10 cellular contexts compared by ENCODE assay signal in genomic region chr1:36320291-36320758, GRCh38. TPM values are rescaled to one million over a fixed set of nuclear protein-coding genes. Genes with fewer than 3 reads are reported as not detected.
DNase-seq lines count a peak whose midpoint lies in the region; ATAC-seq, FAIRE-seq and TF ChIP-seq lines count a peak whose summit lies in the region.
"Had no signal": no experiment of that assay in that cellular context is flagged by ENCODE, and none has a peak within 500 bp of the region (broad histone marks: within the 10 kb centered on the region; RNA-seq: fewer than 3 reads in every experiment).

No MANE protein-coding gene starts in this region.

- H3K4me3 Mint-ChIP-seq in astrocyte (ENCODE audit: unreplicated experiment) (peak overlapping the region; percentile 17), memory B cell (peak overlapping the region; percentile 86)

- H2AFZ ChIP-seq in astrocyte (ENCODE audit: low read depth, low read length): no peak overlapping the region

- H4K20me1 ChIP-seq in astrocyte (ENCODE audit: insufficient read depth, low read length): peaks cover 9% of the 10 kb centered on the region

- peak overlapping the region in 10 of 12 donors; percentile 23 to 97 (median 92) for H3K27ac ChIP-seq in heart left ventricle
- peak overlapping the region; percentile 56 for H3K27ac ChIP-seq in astrocyte (ENCODE audit: low read depth, low read length)
- peak overlapping the region; percentile 79 to 92 (median 88) for H3K27ac ChIP-seq in upper lobe of left lung
- H3K27ac ChIP-seq: SJCRH30 had no signal

- peaks cover 9% of the 10 kb centered on the region for H3K4me1 Mint-ChIP-seq in astrocyte (ENCODE audit: low read depth, unreplicated experiment)
- peaks cover 18% of the 10 kb centered on the region for H3K4me1 Mint-ChIP-seq in memory B cell

- TF ChIP-seq POLR2A in heart left ventricle (IDR thresholded peaks at IDR 0.05): no peak
- no peak for TF ChIP-seq POLR2A in upper lobe of left lung (IDR thresholded peaks at IDR 0.05)
- TF ChIP-seq POLR2A in GM18505 (IDR thresholded peaks at IDR 0.05; ENCODE audit: borderline replicate concordance, extremely low read depth, insufficient read depth, insufficient read length): no peak

- peaks cover 3 to 39% (median 28%) of the 10 kb centered on the region in 12 donors for H3K4me1 ChIP-seq in heart left ventricle
- peaks cover 31% of the 10 kb centered on the region for H3K4me1 ChIP-seq in astrocyte (ENCODE audit: insufficient read depth, low read length)
- H3K4me1 ChIP-seq in upper lobe of left lung: peaks cover 26 to 44% (median 40%) of the 10 kb centered on the region in 4 donors

- H3K4me3 ChIP-seq in heart left ventricle (peak overlapping the region in 10 of 12 donors; percentile 14 to 98 (median 86)), astrocyte (ENCODE audit: insufficient read depth, low read depth, low read length) (peak overlapping the region; percentile 1), upper lobe of left lung (peak overlapping the region in 3 of 4 donors; percentile 80 to 95 (median 86))
- H3K4me3 ChIP-seq: SJCRH30 had no signal

- peak overlapping the region; percentile 95 for H3K4me2 ChIP-seq in astrocyte (ENCODE audit: low read length)

- H3K9me3 ChIP-seq in heart left ventricle (no peaks in the 10 kb centered on the region), astrocyte (ENCODE audit: insufficient read depth, low read depth, low read length) (no peaks in the 10 kb centered on the region), upper lobe of left lung (no peaks in the 10 kb centered on the region)
- H3K9me3 ChIP-seq: SJCRH30 had no signal

- H3K79me2 ChIP-seq in astrocyte (ENCODE audit: insufficient read depth, low read length): peaks cover 23% of the 10 kb centered on the region

- peak overlapping the region; percentile 87 for H3K9ac ChIP-seq in astrocyte (ENCODE audit: low read length)

- no peak for TF ChIP-seq CTCF in heart left ventricle (IDR thresholded peaks at IDR 0.05)
- TF ChIP-seq CTCF in astrocyte (IDR thresholded peaks at IDR 0.05; ENCODE audit: insufficient read depth, low read depth, low read length): no peak
- TF ChIP-seq CTCF in upper lobe of left lung (IDR thresholded peaks at IDR 0.05): no peak

- no peak for TF ChIP-seq EP300 in upper lobe of left lung (IDR thresholded peaks at IDR 0.05)

- peak overlapping the region; percentile 4 for H3K27ac Mint-ChIP-seq in astrocyte (ENCODE audit: unreplicated experiment)
- H3K27ac Mint-ChIP-seq in memory B cell: peak overlapping the region; percentile 42

- intact Hi-C loops in heart left ventricle (cut with DNase I) (loop anchor here in 2 of 10 donors (5.0 kb wide), 1 partner anchor 47 kb away; no protein-coding TSS in a partner anchor), left ventricle myocardium superior (cut with micrococcal nuclease) (no loop called here)

- no peaks in the 10 kb centered on the region for H3K27me3 ChIP-seq in heart left ventricle
- no peaks in the 10 kb centered on the region for H3K27me3 ChIP-seq in astrocyte (ENCODE audit: insufficient read depth, low read length)
- no peaks in the 10 kb centered on the region for H3K27me3 ChIP-seq in upper lobe of left lung
- H3K27me3 ChIP-seq: SJCRH30 had no signal

- no peak for FAIRE-seq in astrocyte (lab: Jason Lieb, UNC)

- H3K27me3 Mint-ChIP-seq in astrocyte (ENCODE audit: low read depth, unreplicated experiment) (no peaks in the 10 kb centered on the region), memory B cell (peaks cover 2% of the 10 kb centered on the region)

- ATAC-seq in heart left ventricle: no peak
- ATAC-seq in left ventricle myocardium superior: no peak
- peak; percentile 50 for ATAC-seq in memory B cell (ENCODE audit: low read depth)
- ATAC-seq in upper lobe of left lung (ENCODE audit: low FRiP score in 2 of 2): no peak
- ATAC-seq in GM18505 (IDR thresholded peaks at IDR 0.05; ENCODE audit: unreplicated experiment): no peak

- H3K36me3 Mint-ChIP-seq in astrocyte (ENCODE audit: low read depth, unreplicated experiment) (peaks cover 14% of the 10 kb centered on the region), memory B cell (no peaks in the 10 kb centered on the region)

- H3K9me3 Mint-ChIP-seq in astrocyte (ENCODE audit: unreplicated experiment) (peaks cover 4% of the 10 kb centered on the region), memory B cell (no peaks in the 10 kb centered on the region)

- DNase-seq in heart left ventricle (peak in 1 of 5 donors; percentile 43), left ventricle myocardium superior (no peak), astrocyte (ENCODE audit: low read depth) (no peak), memory B cell (ENCODE audit: low spot score in 2 of 2) (no peak), upper lobe of left lung (no peak), NCI-H345 (lab: John Stamatoyannopoulos, UW) (no peak)
- DNase-seq in stimulated activated CD4-positive, alpha-beta T cell treated with anti-CD3 and anti-CD28 coated beads, Interleukin-12 subunit alpha, Interleukin-12 subunit beta, amount 100 ng/mL, for 4 hours: no peak
- DNase-seq: DMS 273 treated with DMSO at 0.1 percent for 48 hours, SJCRH30 had no signal

- WGBS in heart left ventricle, 4 donors: 54 to 76% (median 66%) methylated on average over 15 to 16 of the region's 16 CpGs
- 54 to 65% methylated on average over 13 to 15 of the region's 16 CpGs for WGBS in upper lobe of left lung, 2 donors

- H3K36me3 ChIP-seq in heart left ventricle (peaks cover 0 to 4% (median 0%) of the 10 kb centered on the region in 9 donors), astrocyte (ENCODE audit: insufficient read depth, low read length) (no peaks in the 10 kb centered on the region), upper lobe of left lung (peaks cover 0 to 13% (median 0%) of the 10 kb centered on the region in 4 donors)

RNA-seq across cellular contexts. Expression of gene EVA1B, which starts 3.1 kb away (rescaled TPM):
- total RNA-seq in heart left ventricle (10 to 100 TPM in 6 of 9 donors, 1 to 10 TPM in 3; 5.9 to 42.3 (median 10.8) TPM), left ventricle myocardium superior (10.8 TPM), astrocyte (57.3 and 63.0 TPM in 2 replicates), upper lobe of left lung (10 to 100 TPM; 24.3 to 97.9 (median 36.6) TPM)
- polyA plus RNA-seq in heart left ventricle: 10 to 100 TPM; 13.6 to 21.4 TPM

RNA-seq across cellular contexts. Expression of gene SH3D21, which starts 14.2 kb away (rescaled TPM):
- total RNA-seq in heart left ventricle (1 to 10 TPM in 5 of 9 donors, under 1 TPM in 4; 0.38 to 3.1 (median 1.4) TPM), left ventricle myocardium superior (1.1 TPM), astrocyte (13.6 and 16.3 TPM in 2 replicates), upper lobe of left lung (10 to 100 TPM in 3 of 6 donors, 1 to 10 TPM in 3; 4.4 to 65.0 (median 13.1) TPM)
- polyA plus RNA-seq in heart left ventricle: 1 to 10 TPM in 1 of 2 donors, under 1 TPM in 1; 0.72 to 2.2 TPM

Comparison
In these comparisons a context has a peak if more than half of its experiments do, and no peak if none do; other contexts are left out.
1. H3K4me3 ChIP-seq: peak in every context shown above with its lines; median percentile 86 in heart left ventricle; 86 in upper lobe of left lung; 1 in astrocyte.